9 cellular contexts compared by ENCODE assay signal in the genomic region with DNA sequence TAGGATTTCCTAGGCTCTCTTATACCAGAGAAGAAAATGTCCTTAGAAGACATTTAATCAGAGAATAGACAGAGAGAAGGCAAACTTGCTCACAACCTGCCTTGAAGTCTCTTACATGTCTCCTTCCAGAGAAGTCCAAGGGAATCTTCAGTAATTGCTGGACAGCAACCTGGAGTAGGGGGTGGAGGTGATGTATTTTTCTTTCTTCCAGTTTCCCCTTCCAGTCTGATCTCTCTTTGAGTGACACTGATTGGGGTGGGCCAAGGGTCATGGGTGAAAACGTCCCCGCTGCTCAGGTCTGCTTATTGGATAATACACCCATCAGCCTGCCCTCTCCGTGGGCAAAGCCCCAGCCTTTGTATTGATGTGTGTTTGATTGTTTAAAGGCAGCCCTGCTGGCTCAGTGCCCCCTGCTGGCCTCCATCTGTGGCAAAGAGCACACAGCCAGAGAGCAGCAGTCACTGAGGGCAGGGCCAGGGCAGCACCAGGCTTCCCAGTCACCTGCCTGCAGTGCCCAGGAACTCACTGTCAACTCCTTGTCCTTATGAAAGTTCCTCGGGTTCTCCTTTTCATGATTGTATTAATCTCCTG. TPM values are rescaled to one million over a fixed set of nuclear protein-coding genes. Genes with fewer than 3 reads are reported as not detected.
DNase-seq lines count a peak whose midpoint lies in the region; ATAC-seq and TF ChIP-seq lines count a peak whose summit lies in the region.
"Had no signal": no experiment of that assay in that cellular context is flagged by ENCODE, and none has a peak within 500 bp of the region (broad histone marks: within the 10 kb centered on the region; RNA-seq: fewer than 3 reads in every experiment).

No MANE protein-coding gene starts in this region.

- intact Hi-C loops in activated B cell treated with CpG ODN at 0.5 μM for 24 hours (cut with micrococcal nuclease) (loop anchor here (1.0 to 10.0 kb wide), 4 partner anchors 35 to 391 kb away; no protein-coding TSS in a partner anchor), colonic mucosa (cut with DNase I) (loop anchor here (10.0 kb wide), 1 partner anchor 141 kb away; no protein-coding TSS in a partner anchor)

- H3K4me3 ChIP-seq in AG04449 (ENCODE audit: low read depth, low read length) (no peak overlapping the region), colonic mucosa (no peak overlapping the region), osteoblast (ENCODE audit: insufficient read depth, low read length) (no peak overlapping the region)
- H3K4me3 ChIP-seq: dorsolateral prefrontal cortex had no signal

- H3K27me3 ChIP-seq in colonic mucosa (no peaks in the 10 kb centered on the region), osteoblast (ENCODE audit: insufficient read depth, low read length) (no peaks in the 10 kb centered on the region)
- H3K27me3 ChIP-seq: dorsolateral prefrontal cortex had no signal

- H3K4me3 Mint-ChIP-seq in activated B cell treated with CpG ODN at 0.5 μM for 24 hours: no peak overlapping the region

- H3K9ac ChIP-seq in colonic mucosa (ENCODE audit: low read depth in 2 of 2, low read length in 2 of 2): no peak overlapping the region

- peak; percentile 18 for TF ChIP-seq CTCF in AG04449 (IDR thresholded peaks at IDR 0.05; ENCODE audit: insufficient read depth, low read length, missing control alignments)
- no peak for TF ChIP-seq CTCF in activated B cell treated with CpG ODN at 0.5 μM for 24 hours (IDR thresholded peaks at IDR 0.05)
- peak; percentile 40 for TF ChIP-seq CTCF in colonic mucosa (IDR thresholded peaks at IDR 0.05)
- peak; percentile 38 for TF ChIP-seq CTCF in osteoblast (IDR thresholded peaks at IDR 0.05; ENCODE audit: extremely low read depth, low read depth, low read length)

- peak; percentile 90 for ATAC-seq in activated B cell treated with CpG ODN at 0.5 μM for 24 hours (ENCODE audit: low read depth)
- ATAC-seq in HG03108 (IDR thresholded peaks at IDR 0.05; ENCODE audit: unreplicated experiment): no peak

- H3K4me2 ChIP-seq in osteoblast (ENCODE audit: insufficient read depth, low read length): no peak overlapping the region

- no peaks in the 10 kb centered on the region for H3K9me3 Mint-ChIP-seq in activated B cell treated with CpG ODN at 0.5 μM for 24 hours

- POLR2A ChIA-PET in AG04449 (lab: Yijun Ruan, JAX) (no interaction called here), activated B cell treated with CpG ODN at 0.5 μM for 24 hours (lab: Charles Lee) (no interaction called here)

- H3K27me3 Mint-ChIP-seq in activated B cell treated with CpG ODN at 0.5 μM for 24 hours: peaks cover 2% of the 10 kb centered on the region

- no peaks in the 10 kb centered on the region for H4K20me1 ChIP-seq in osteoblast (ENCODE audit: insufficient read depth, low read length)

- H3K4me1 ChIP-seq in colonic mucosa (peaks cover 34% of the 10 kb centered on the region), osteoblast (ENCODE audit: insufficient read depth, low read length) (no peaks in the 10 kb centered on the region)

- CTCF ChIA-PET in AG04449 (lab: Yijun Ruan, JAX): interaction anchor here (1.0 to 1.7 kb wide), 2 partner anchors 13 to 21 kb away, joined by 3 to 6 read pairs; no protein-coding TSS in a partner anchor
- CTCF ChIA-PET in activated B cell treated with CpG ODN at 0.5 μM for 24 hours (lab: Charles Lee): interaction anchor here (1.0 kb wide), 1 partner anchor 18 kb away, joined by 3 read pairs; no protein-coding TSS in a partner anchor

- H3K36me3 ChIP-seq in colonic mucosa (no peaks in the 10 kb centered on the region), osteoblast (ENCODE audit: insufficient read depth, low read length) (no peaks in the 10 kb centered on the region)

- H3K79me2 ChIP-seq in osteoblast (ENCODE audit: insufficient read depth, low read length): no peaks in the 10 kb centered on the region

- peaks cover 8% of the 10 kb centered on the region for H3K4me1 Mint-ChIP-seq in activated B cell treated with CpG ODN at 0.5 μM for 24 hours

- no peak overlapping the region for H3K27ac Mint-ChIP-seq in activated B cell treated with CpG ODN at 0.5 μM for 24 hours

- H3K9me3 ChIP-seq in colonic mucosa: no peaks in the 10 kb centered on the region
- H3K9me3 ChIP-seq in osteoblast (ENCODE audit: low read depth, low read length): no peaks in the 10 kb centered on the region

- H3K27ac ChIP-seq in colonic mucosa: no peak overlapping the region
- no peak overlapping the region for H3K27ac ChIP-seq in osteoblast (ENCODE audit: low read depth, low read length)

- no peak overlapping the region for H2AFZ ChIP-seq in osteoblast (ENCODE audit: low read length)

- H3K36me3 Mint-ChIP-seq in activated B cell treated with CpG ODN at 0.5 μM for 24 hours (ENCODE audit: low read depth): no peaks in the 10 kb centered on the region

- DNase-seq in AG04449 (ENCODE audit: low read depth, low spot score) (no peak), HCEC 1CT (peak; percentile 25), activated B cell treated with CpG ODN at 0.5 μM for 24 hours (peak; percentile 36), colonic mucosa (peak; percentile 84), osteoblast (ENCODE audit: insufficient read length, low spot score, missing footprints) (peak; percentile 46), cerebellar cortex (ENCODE audit: low spot score) (no peak), HK-2 (ENCODE audit: unreplicated experiment) (no peak)

RNA-seq across cellular contexts. Expression of gene ATP2A2, which starts 35.7 kb away (rescaled TPM):
- total RNA-seq in activated B cell treated with CpG ODN at 0.5 μM for 24 hours (94.8 and 100 TPM in 2 replicates), colonic mucosa (100 to 1,000 TPM; 248 to 311 TPM), osteoblast (105 and 107 TPM in 2 replicates)

Comparison
In these comparisons a context has a peak if more than half of its experiments do, and no peak if none do; other contexts are left out.
1. DNase-seq: peak in HCEC 1CT (single experiment), activated B cell treated with CpG ODN at 0.5 μM for 24 hours (single experiment), colonic mucosa (single experiment) and osteoblast (single experiment); none in AG04449 (single experiment), cerebellar cortex (single experiment) and HK-2 (single experiment).